In genomic region chr7:129768614-129769399, GRCh38 we compare ENCODE assay signal across 14 cellular contexts.
"Had no signal": no experiment of that assay in that cellular context is flagged by ENCODE, and none has a peak within 500 bp of the region (broad histone marks: within the 10 kb centered on the region; RNA-seq: fewer than 3 reads in every experiment).

No MANE protein-coding gene starts in this region.

- H3K27ac ChIP-seq: adrenal gland, esophagus squamous epithelium, sigmoid colon had no signal

- H3K4me3 ChIP-seq: adrenal gland, esophagus squamous epithelium, sigmoid colon had no signal

- DNase-seq: activated B cell treated with CpG ODN at 0.5 μM for 24 hours; activated CD4-positive, alpha-beta T cell treated with anti-CD3 and anti-CD28 coated beads, Interleukin-2, amount 10 ng/mL, durations not matched to agents 24 days and 14 days; activated naive CD4-positive, alpha-beta T cell treated with anti-CD3 and anti-CD28 coated beads, Interleukin-2, amount 10 ng/mL, durations not matched to agents 7 days and 5 days; adrenal gland; esophagus squamous epithelium; foreskin fibroblast; head of caudate nucleus; mammary epithelial cell; natural killer cell; sigmoid colon; stimulated activated CD4-positive, alpha-beta T cell treated with anti-CD3 and anti-CD28 coated beads, Interleukin-12 subunit alpha, Interleukin-12 subunit beta, amount 100 ng/mL, for 4 hours; stimulated activated naive CD4-positive, alpha-beta T cell treated with Interleukin-2 at 50 U/mL for 16 hours; trophoblast cell had no signal

- H3K9me3 Mint-ChIP-seq: activated B cell treated with CpG ODN at 0.5 μM for 24 hours; activated CD4-positive, alpha-beta T cell treated with anti-CD3 and anti-CD28 coated beads, Interleukin-2, amount 10 ng/mL, durations not matched to agents 24 days and 14 days; activated naive CD4-positive, alpha-beta T cell treated with anti-CD3 and anti-CD28 coated beads, Interleukin-2, amount 10 ng/mL, durations not matched to agents 7 days and 5 days; natural killer cell had no signal

- H3K4me3 Mint-ChIP-seq: activated B cell treated with CpG ODN at 0.5 μM for 24 hours; activated CD4-positive, alpha-beta T cell treated with anti-CD3 and anti-CD28 coated beads, Interleukin-2, amount 10 ng/mL, durations not matched to agents 24 days and 14 days; activated naive CD4-positive, alpha-beta T cell treated with anti-CD3 and anti-CD28 coated beads, Interleukin-2, amount 10 ng/mL, durations not matched to agents 7 days and 5 days; natural killer cell had no signal

- H3K9me3 ChIP-seq: adrenal gland, esophagus squamous epithelium, sigmoid colon had no signal

- H3K27ac Mint-ChIP-seq: activated B cell treated with CpG ODN at 0.5 μM for 24 hours; activated CD4-positive, alpha-beta T cell treated with anti-CD3 and anti-CD28 coated beads, Interleukin-2, amount 10 ng/mL, durations not matched to agents 24 days and 14 days; activated naive CD4-positive, alpha-beta T cell treated with anti-CD3 and anti-CD28 coated beads, Interleukin-2, amount 10 ng/mL, durations not matched to agents 7 days and 5 days; natural killer cell had no signal

- H3K27me3 ChIP-seq: adrenal gland, sigmoid colon had no signal

- H3K27me3 Mint-ChIP-seq: activated CD4-positive, alpha-beta T cell treated with anti-CD3 and anti-CD28 coated beads, Interleukin-2, amount 10 ng/mL, durations not matched to agents 24 days and 14 days had no signal

- H3K36me3 Mint-ChIP-seq: activated naive CD4-positive, alpha-beta T cell treated with anti-CD3 and anti-CD28 coated beads, Interleukin-2, amount 10 ng/mL, durations not matched to agents 7 days and 5 days; natural killer cell had no signal

- H3K36me3 ChIP-seq: adrenal gland, sigmoid colon had no signal

- ATAC-seq: left lobe of liver, natural killer cell had no signal

- H3K4me1 Mint-ChIP-seq: activated B cell treated with CpG ODN at 0.5 μM for 24 hours had no signal

- H3K4me1 ChIP-seq: adrenal gland, esophagus squamous epithelium, sigmoid colon had no signal
